19 cellular contexts compared by ENCODE assay signal in genomic region chr12:67026847-67027246, GRCh38.
"Had no signal": no experiment of that assay in that cellular context is flagged by ENCODE, and none has a peak within 500 bp of the region (broad histone marks: within the 10 kb centered on the region; RNA-seq: fewer than 3 reads in every experiment).

No MANE protein-coding gene starts in this region.

- H3K4me2 ChIP-seq: neural progenitor cell had no signal

- H3K4me3 ChIP-seq: left ventricle myocardium inferior, neural progenitor cell, tibial artery had no signal

- H3K9ac ChIP-seq: neural progenitor cell had no signal

- H3K4me1 ChIP-seq: tibial artery had no signal

- H2AFZ ChIP-seq: neural progenitor cell had no signal

- FAIRE-seq: frontal cortex, TTC549, urothelium cell line had no signal

- H3K36me3 ChIP-seq: left ventricle myocardium inferior, neural progenitor cell, tibial artery had no signal

- H3K9me3 ChIP-seq: left ventricle myocardium inferior, tibial artery had no signal

- H3K27ac ChIP-seq: left ventricle myocardium inferior, neural progenitor cell, tibial artery had no signal

- H3K27me3 ChIP-seq: neural progenitor cell, tibial artery had no signal

- DNase-seq: activated CD4-positive, alpha-beta T cell treated with anti-CD3 and anti-CD28 coated beads, Interleukin-2, amount 10 ng/mL, durations not matched to agents 24 days and 14 days; activated CD8-positive, alpha-beta T cell treated with anti-CD3 and anti-CD28 coated beads for 36 hours; activated naive CD4-positive, alpha-beta T cell; activated naive CD8-positive, alpha-beta T cell treated with anti-CD3 and anti-CD28 coated beads for 36 hours; activated T-cell treated with anti-CD3 and anti-CD28 coated beads, Interleukin-2, amount 50 U/mL, for 1 hour; amygdala; dermis blood vessel endothelial cell; left ventricle myocardium inferior; mammary epithelial cell; naive thymus-derived CD4-positive, alpha-beta T cell; stimulated activated CD4-positive, alpha-beta T cell treated with anti-CD3 and anti-CD28 coated beads, Interleukin-12 subunit alpha, Interleukin-12 subunit beta, amount 100 ng/mL, for 4 hours; stimulated activated CD4-positive, alpha-beta T cell treated with anti-CD3 and anti-CD28 coated beads, Interleukin-1b, Interleukin-23, amount 100 ng/mL, for 48 hours; stimulated activated CD8-positive, alpha-beta memory T cell treated with anti-CD3 and anti-CD28 coated beads, Interleukin-4, amount 100 ng/mL, for 48 hours; stimulated activated naive CD4-positive, alpha-beta T cell treated with Interleukin-2 at 50 U/mL for 16 hours; tibial artery had no signal
